Comparison of ENCODE assay signal across 21 cellular contexts in genomic region chr15:56523521-56523920, GRCh38.
"Had no signal": no experiment of that assay in that cellular context is flagged by ENCODE, and none has a peak within 500 bp of the region (broad histone marks: within the 10 kb centered on the region; RNA-seq: fewer than 3 reads in every experiment).

No MANE protein-coding gene starts in this region.

- H3K36me3 ChIP-seq: breast epithelium, esophagus muscularis mucosa, neutrophil, ovary, right atrium auricular region, thoracic aorta, vagina, WERI-Rb-1 had no signal

- H3K27me3 ChIP-seq: breast epithelium, esophagus muscularis mucosa, neutrophil, ovary, right atrium auricular region, vagina had no signal

- DNase-seq: activated CD4-positive, alpha-beta T cell treated with anti-CD3 and anti-CD28 coated beads for 1 hour; activated CD4-positive, alpha-beta T cell treated with anti-CD3 and anti-CD28 coated beads, Interleukin-2, amount 50 U/mL, for 1 hour; activated CD8-positive, alpha-beta T cell treated with anti-CD3 and anti-CD28 coated beads, Interleukin-2, amount 10 ng/mL, durations not matched to agents 7 days and 5 days; activated gamma-delta T cell treated with Interleukin-2 at 50 U/mL for 16 hours; activated T-cell treated with anti-CD3 and anti-CD28 coated beads, Interleukin-2, amount 50 U/mL, for 1 hour; aorta; left ventricle myocardium superior; midbrain; ovary; psoas muscle; stimulated activated CD4-positive, alpha-beta T cell treated with anti-CD3 and anti-CD28 coated beads, Interleukin-4, amount 100 ng/mL, for 24 hours; stimulated activated naive CD4-positive, alpha-beta T cell treated with Interleukin-2 at 50 U/mL for 16 hours; WERI-Rb-1 had no signal

- H3K4me1 ChIP-seq: breast epithelium, esophagus muscularis mucosa, psoas muscle, right atrium auricular region, vagina had no signal

- H3K27ac ChIP-seq: breast epithelium, coronary artery, esophagus muscularis mucosa, neutrophil, ovary, psoas muscle, right atrium auricular region, thoracic aorta, vagina, WERI-Rb-1 had no signal

- FAIRE-seq: TTC549 had no signal

- H3K9me3 ChIP-seq: neutrophil, ovary, psoas muscle, vagina had no signal

- H3K4me3 ChIP-seq: breast epithelium, coronary artery, esophagus muscularis mucosa, ovary, psoas muscle, right atrium auricular region, thoracic aorta, vagina had no signal
